ENCODE assay signal across 1 cellular context in genomic region chr9:124035001-124035650, GRCh38.
A peak's percentile ranks its signal among the peaks of the same experiment; 100 is the strongest.
TF ChIP-seq lines count a peak whose summit lies in the region.

No MANE protein-coding gene starts in this region.

TF ChIP-seq in HepG2, 621 proteins besides CTCF, POLR2A, EP300 and RAD21:
- TF ChIP-seq ZNF143 (CRISPR knock-in tag; IDR thresholded peaks at IDR 0.05) (no peak), ZMAT5 (CRISPR knock-in tag; IDR thresholded peaks at IDR 0.05; ENCODE audit: borderline replicate concordance, low read depth) (no peak), ZNF44 (CRISPR knock-in tag; IDR thresholded peaks at IDR 0.05) (no peak), ZNF121 (CRISPR knock-in tag; IDR thresholded peaks at IDR 0.05) (no peak), KAT7 (CRISPR knock-in tag; IDR thresholded peaks at IDR 0.05; ENCODE audit: borderline replicate concordance) (no peak), ZNF7 (CRISPR knock-in tag; IDR thresholded peaks at IDR 0.05) (no peak), KLF11 (CRISPR knock-in tag; IDR thresholded peaks at IDR 0.05) (no peak), MATR3 (CRISPR knock-in tag; IDR thresholded peaks at IDR 0.05) (no peak), ZNF629 (CRISPR knock-in tag; conservative IDR thresholded peaks at IDR 0.05) (peak; percentile 25; the same call in 1 of the 2 replicates)
